ENCODE assay signal across 1 cellular context in genomic region chr10:71694567-71694968, GRCh38.
TF ChIP-seq lines count a peak whose summit lies in the region.

No MANE protein-coding gene starts in this region.

TF ChIP-seq in K562, 482 proteins besides CTCF, POLR2A, EP300 and RAD21 (continued from another document):
- TF ChIP-seq TRIM25 (IDR thresholded peaks at IDR 0.05; ENCODE audit: borderline replicate concordance), result no peak
- no peak for TF ChIP-seq GTF2A2 (tag; IDR thresholded peaks at IDR 0.05)
- TF ChIP-seq GATAD2B (IDR thresholded peaks at IDR 0.05; ENCODE audit: borderline replicate concordance), result no peak
- TF ChIP-seq, protein P1, sequence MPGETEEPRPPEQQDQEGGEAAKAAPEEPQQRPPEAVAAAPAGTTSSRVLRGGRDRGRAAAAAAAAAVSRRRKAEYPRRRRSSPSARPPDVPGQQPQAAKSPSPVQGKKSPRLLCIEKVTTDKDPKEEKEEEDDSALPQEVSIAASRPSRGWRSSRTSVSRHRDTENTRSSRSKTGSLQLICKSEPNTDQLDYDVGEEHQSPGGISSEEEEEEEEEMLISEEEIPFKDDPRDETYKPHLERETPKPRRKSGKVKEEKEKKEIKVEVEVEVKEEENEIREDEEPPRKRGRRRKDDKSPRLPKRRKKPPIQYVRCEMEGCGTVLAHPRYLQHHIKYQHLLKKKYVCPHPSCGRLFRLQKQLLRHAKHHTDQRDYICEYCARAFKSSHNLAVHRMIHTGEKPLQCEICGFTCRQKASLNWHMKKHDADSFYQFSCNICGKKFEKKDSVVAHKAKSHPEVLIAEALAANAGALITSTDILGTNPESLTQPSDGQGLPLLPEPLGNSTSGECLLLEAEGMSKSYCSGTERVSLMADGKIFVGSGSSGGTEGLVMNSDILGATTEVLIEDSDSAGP (CRISPR knock-in tag; IDR thresholded peaks at IDR 0.05), result no peak
- TF ChIP-seq SPI1 (IDR thresholded peaks at IDR 0.05; ENCODE audit: borderline replicate concordance, low read depth, low read length), result peak; percentile 98
- TF ChIP-seq, protein P2, sequence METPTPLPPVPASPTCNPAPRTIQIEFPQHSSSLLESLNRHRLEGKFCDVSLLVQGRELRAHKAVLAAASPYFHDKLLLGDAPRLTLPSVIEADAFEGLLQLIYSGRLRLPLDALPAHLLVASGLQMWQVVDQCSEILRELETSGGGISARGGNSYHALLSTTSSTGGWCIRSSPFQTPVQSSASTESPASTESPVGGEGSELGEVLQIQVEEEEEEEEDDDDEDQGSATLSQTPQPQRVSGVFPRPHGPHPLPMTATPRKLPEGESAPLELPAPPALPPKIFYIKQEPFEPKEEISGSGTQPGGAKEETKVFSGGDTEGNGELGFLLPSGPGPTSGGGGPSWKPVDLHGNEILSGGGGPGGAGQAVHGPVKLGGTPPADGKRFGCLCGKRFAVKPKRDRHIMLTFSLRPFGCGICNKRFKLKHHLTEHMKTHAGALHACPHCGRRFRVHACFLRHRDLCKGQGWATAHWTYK (CRISPR knock-in tag; IDR thresholded peaks at IDR 0.05), result no peak
- TF ChIP-seq ATF7 (IDR thresholded peaks at IDR 0.05), result no peak
- TF ChIP-seq ZFX (CRISPR knock-in tag; IDR thresholded peaks at IDR 0.05), result peak; percentile 77
- TF ChIP-seq ZBTB7A (IDR thresholded peaks at IDR 0.05; ENCODE audit: borderline replicate concordance, control insufficient read depth, low read depth, low read length), result peak; percentile 26; the same call in 1 of the 2 replicates
- TF ChIP-seq, protein P3, sequence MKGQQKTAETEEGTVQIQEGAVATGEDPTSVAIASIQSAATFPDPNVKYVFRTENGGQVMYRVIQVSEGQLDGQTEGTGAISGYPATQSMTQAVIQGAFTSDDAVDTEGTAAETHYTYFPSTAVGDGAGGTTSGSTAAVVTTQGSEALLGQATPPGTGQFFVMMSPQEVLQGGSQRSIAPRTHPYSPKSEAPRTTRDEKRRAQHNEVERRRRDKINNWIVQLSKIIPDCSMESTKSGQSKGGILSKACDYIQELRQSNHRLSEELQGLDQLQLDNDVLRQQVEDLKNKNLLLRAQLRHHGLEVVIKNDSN (CRISPR knock-in tag; IDR thresholded peaks at IDR 0.05), result peak; percentile 9; the same call in 1 of the 2 replicates
- no peak for TF ChIP-seq DNMT1 (IDR thresholded peaks at IDR 0.05)
- TF ChIP-seq, protein P4, sequence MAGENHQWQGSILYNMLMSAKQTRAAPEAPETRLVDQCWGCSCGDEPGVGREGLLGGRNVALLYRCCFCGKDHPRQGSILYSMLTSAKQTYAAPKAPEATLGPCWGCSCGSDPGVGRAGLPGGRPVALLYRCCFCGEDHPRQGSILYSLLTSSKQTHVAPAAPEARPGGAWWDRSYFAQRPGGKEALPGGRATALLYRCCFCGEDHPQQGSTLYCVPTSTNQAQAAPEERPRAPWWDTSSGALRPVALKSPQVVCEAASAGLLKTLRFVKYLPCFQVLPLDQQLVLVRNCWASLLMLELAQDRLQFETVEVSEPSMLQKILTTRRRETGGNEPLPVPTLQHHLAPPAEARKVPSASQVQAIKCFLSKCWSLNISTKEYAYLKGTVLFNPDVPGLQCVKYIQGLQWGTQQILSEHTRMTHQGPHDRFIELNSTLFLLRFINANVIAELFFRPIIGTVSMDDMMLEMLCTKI (IDR thresholded peaks at IDR 0.05; ENCODE audit: partially characterized antibody), result no peak
- TF ChIP-seq AFF4 (CRISPR knock-in tag; IDR thresholded peaks at IDR 0.05), result no peak
- TF ChIP-seq, protein P5, sequence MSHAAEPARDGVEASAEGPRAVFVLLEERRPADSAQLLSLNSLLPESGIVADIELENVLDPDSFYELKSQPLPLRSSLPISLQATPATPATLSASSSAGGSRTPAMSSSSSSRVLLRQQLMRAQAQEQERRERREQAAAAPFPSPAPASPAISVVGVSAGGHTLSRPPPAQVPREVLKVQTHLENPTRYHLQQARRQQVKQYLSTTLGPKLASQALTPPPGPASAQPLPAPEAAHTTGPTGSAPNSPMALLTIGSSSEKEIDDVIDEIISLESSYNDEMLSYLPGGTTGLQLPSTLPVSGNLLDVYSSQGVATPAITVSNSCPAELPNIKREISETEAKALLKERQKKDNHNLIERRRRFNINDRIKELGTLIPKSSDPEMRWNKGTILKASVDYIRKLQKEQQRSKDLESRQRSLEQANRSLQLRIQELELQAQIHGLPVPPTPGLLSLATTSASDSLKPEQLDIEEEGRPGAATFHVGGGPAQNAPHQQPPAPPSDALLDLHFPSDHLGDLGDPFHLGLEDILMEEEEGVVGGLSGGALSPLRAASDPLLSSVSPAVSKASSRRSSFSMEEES (CRISPR knock-in tag; IDR thresholded peaks at IDR 0.05), result no peak
- no peak for TF ChIP-seq ESRRA (IDR thresholded peaks at IDR 0.05; ENCODE audit: borderline replicate concordance, low read depth)
- no peak for TF ChIP-seq CSDE1 (IDR thresholded peaks at IDR 0.05)
- no peak for TF ChIP-seq ZNF41 (CRISPR knock-in tag; conservative IDR thresholded peaks at IDR 0.05)
- no peak for TF ChIP-seq NFE2L1 (tag; IDR thresholded peaks at IDR 0.05; ENCODE audit: borderline replicate concordance, low read depth)
- TF ChIP-seq TBL1XR1 (IDR thresholded peaks at IDR 0.05; ENCODE audit: low read length in 2 of 2), result no peak
- TF ChIP-seq MCM7 (IDR thresholded peaks at IDR 0.05), result no peak
- TF ChIP-seq SRF (CRISPR knock-in tag; IDR thresholded peaks at IDR 0.05), result no peak
- TF ChIP-seq ZNF146 (CRISPR knock-in tag; IDR thresholded peaks at IDR 0.05; ENCODE audit: unreplicated experiment), result no peak
- TF ChIP-seq, protein P6, sequence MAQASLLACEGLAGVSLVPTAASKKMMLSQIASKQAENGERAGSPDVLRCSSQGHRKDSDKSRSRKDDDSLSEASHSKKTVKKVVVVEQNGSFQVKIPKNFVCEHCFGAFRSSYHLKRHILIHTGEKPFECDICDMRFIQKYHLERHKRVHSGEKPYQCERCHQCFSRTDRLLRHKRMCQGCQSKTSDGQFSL (CRISPR knock-in tag; IDR thresholded peaks at IDR 0.05), result no peak
- TF ChIP-seq, protein P6 (tag; IDR thresholded peaks at IDR 0.05), result no peak
